Comparison of ENCODE assay signal across 7 cellular contexts in genomic region chr3:50297896-50298725, GRCh38. TPM values are rescaled to one million over a fixed set of nuclear protein-coding genes. Genes with fewer than 3 reads are reported as not detected.
DNase-seq lines count a peak whose midpoint lies in the region; ATAC-seq and TF ChIP-seq lines count a peak whose summit lies in the region.

No MANE protein-coding gene starts in this region.

- no peak overlapping the region for H4K5ac ChIP-seq in H9 (ENCODE audit: insufficient read length, low read depth, low read length)

- H3F3A ChIP-seq in smooth muscle cell (ENCODE audit: low read depth) = peaks cover 4% of the 10 kb centered on the region

- no peak overlapping the region for H2BK5ac ChIP-seq in H9 (ENCODE audit: insufficient read length, low read length)

- no peak overlapping the region for H2AK5ac ChIP-seq in H9 (ENCODE audit: insufficient read length, low read length)

- no peak overlapping the region for H3K4ac ChIP-seq in H9 (ENCODE audit: low read depth, low read length)

- H2AFZ ChIP-seq in H9 (ENCODE audit: low read length) (no peak overlapping the region), smooth muscle cell (ENCODE audit: low read depth) (no peak overlapping the region)

- no peak overlapping the region for H3K27ac ChIP-seq in H9 (ENCODE audit: insufficient read length, low read depth, low read length)
- peak overlapping the region; percentile 73 for H3K27ac ChIP-seq in smooth muscle cell (ENCODE audit: low read depth)

- H2BK15ac ChIP-seq in H9 (ENCODE audit: low read depth, low read length) = no peak overlapping the region

- WGBS in H9 (ENCODE audit: extremely low coverage, insufficient read length, low lambda C conversion rate) = no CpG with 5 or more reads among the region's 9 CpGs
- 74% methylated on average over 9 of the region's 9 CpGs for WGBS in smooth muscle cell (ENCODE audit: low lambda C conversion rate)

- CTCF ChIA-PET in T-cell (lab: Charles Lee) = interaction anchor here (0.6 to 1.8 kb wide), 4 partner anchors 23 to 626 kb away, joined by 3 to 16 read pairs (median 4); no protein-coding TSS in a partner anchor

- no peak overlapping the region for H3K9ac ChIP-seq in H9 (ENCODE audit: extremely low read depth, insufficient read length, low read length)
- H3K9ac ChIP-seq in smooth muscle cell (ENCODE audit: low read depth) = peak overlapping the region; percentile 86

- H2BK12ac ChIP-seq in H9 (ENCODE audit: insufficient read length, low read depth, low read length) = no peak overlapping the region

- H4K8ac ChIP-seq in H9 (replicated peaks; ENCODE audit: insufficient read length, low read depth, low read length) = no peak overlapping the region

- no peak for ATAC-seq in T-cell (replicated peaks in 1 of 4)
- no peak for ATAC-seq in HG03342 (IDR thresholded peaks at IDR 0.05; ENCODE audit: unreplicated experiment)
- no peak for ATAC-seq in HG02938 (IDR thresholded peaks at IDR 0.05; ENCODE audit: unreplicated experiment)

- H3K9me3 Mint-ChIP-seq in H9 (no peaks in the 10 kb centered on the region; a peak in 1 of 5 replicates), T-cell (no peaks in the 10 kb centered on the region)

- H3K9me3 ChIP-seq in H9 (ENCODE audit: control insufficient read depth, low read depth, low read length) (no peaks in the 10 kb centered on the region), smooth muscle cell (replicated peaks; ENCODE audit: low read depth) (no peaks in the 10 kb centered on the region)

- H2BK20ac ChIP-seq in H9 (ENCODE audit: low read depth, low read length, poor library complexity, severe bottlenecking) = no peak overlapping the region

- peak; percentile 25; the same call in 1 of the 3 replicates for TF ChIP-seq CTCF in H9 (conservative IDR thresholded peaks at IDR 0.05)
- peak; percentile 26 for TF ChIP-seq CTCF in fibroblast of pulmonary artery (IDR thresholded peaks at IDR 0.05; ENCODE audit: low read length, missing control alignments)
- TF ChIP-seq CTCF in smooth muscle cell (IDR thresholded peaks at IDR 0.05; ENCODE audit: borderline replicate concordance, insufficient read depth, poor library complexity, severe bottlenecking) = peak; percentile 12

- H2BK120ac ChIP-seq in H9 (ENCODE audit: low read depth, low read length, poor library complexity, severe bottlenecking) = no peak overlapping the region

- H3K27me3 Mint-ChIP-seq in H9 (ENCODE audit: low read depth) = no peaks in the 10 kb centered on the region
- H3K27me3 Mint-ChIP-seq in T-cell = no peaks in the 10 kb centered on the region

- no peaks in the 10 kb centered on the region for H3K79me2 ChIP-seq in H9 (ENCODE audit: insufficient read depth, low read length)
- H3K79me2 ChIP-seq in smooth muscle cell (ENCODE audit: low read depth) = no peaks in the 10 kb centered on the region

- H3K79me1 ChIP-seq in H9 (ENCODE audit: insufficient read depth, low read depth, low read length, poor library complexity, severe bottlenecking) = no peaks in the 10 kb centered on the region

- H3T11ph ChIP-seq in H9 (ENCODE audit: low read length) = no peak overlapping the region

- H3K4me2 ChIP-seq in H9 (ENCODE audit: insufficient read depth, insufficient read length, low read length) = peak overlapping the region; percentile 55
- H3K4me2 ChIP-seq in smooth muscle cell = peak overlapping the region; percentile 100

- peaks cover 6% of the 10 kb centered on the region for H3K23me2 ChIP-seq in H9 (ENCODE audit: insufficient read length, low read depth, low read length, poor library complexity, severe bottlenecking)

- H3K14ac ChIP-seq in H9 (ENCODE audit: insufficient read depth, low read length) = no peak overlapping the region

- POLR2A ChIA-PET in T-cell (lab: Charles Lee) = interaction anchor here in 1 of 2 donors (0.5 to 0.6 kb wide), 2 partner anchors 12 to 43 kb away, joined by 3 to 5 read pairs; partner anchors contain the start of gene RASSF1

- H3K4me1 ChIP-seq in H9 (ENCODE audit: insufficient read depth, low read length) (no peaks in the 10 kb centered on the region), smooth muscle cell (ENCODE audit: low read depth) (peaks cover 13% of the 10 kb centered on the region)

- H3K27ac Mint-ChIP-seq in H9 (0 out of 7 replicates have a peak overlapping the region, but pooled peaks of 1 of the 3 experiments have one; percentile 40), T-cell (peak overlapping the region; percentile 98 to 100)

- H3K4me3 ChIP-seq in fibroblast of pulmonary artery (replicated peaks; ENCODE audit: low read depth, low read length) = peak overlapping the region; percentile 72
- peak overlapping the region; percentile 85 for H3K4me3 ChIP-seq in smooth muscle cell

- no peak overlapping the region for H4K91ac ChIP-seq in H9 (ENCODE audit: insufficient read length, low read depth, low read length)

- no peak overlapping the region for H3K18ac ChIP-seq in H9 (ENCODE audit: insufficient read length, low read depth, low read length)

- H3K27me3 ChIP-seq in H9 (ENCODE audit: insufficient read depth, low read length) = no peaks in the 10 kb centered on the region
- no peaks in the 10 kb centered on the region for H3K27me3 ChIP-seq in smooth muscle cell (ENCODE audit: low read depth)

- peak overlapping the region; percentile 87 to 99; a peak in 4 of 5 replicates for H3K4me3 Mint-ChIP-seq in H9
- H3K4me3 Mint-ChIP-seq in T-cell = peak overlapping the region; percentile 95 to 97 (median 96)

- no peak overlapping the region for H3K23ac ChIP-seq in H9 (ENCODE audit: insufficient read length, low read depth, low read length)

- no peaks in the 10 kb centered on the region for H4K20me1 ChIP-seq in H9 (ENCODE audit: control insufficient read depth, insufficient read depth, insufficient read length)
- H4K20me1 ChIP-seq in smooth muscle cell (ENCODE audit: low read depth) = no peaks in the 10 kb centered on the region

- no peak for DNase-seq in H9
- DNase-seq in T-cell = no peak
- no peak for DNase-seq in fibroblast of pulmonary artery (ENCODE audit: low read depth)
- no peak for DNase-seq in smooth muscle cell (lab: John Stamatoyannopoulos, UW; ENCODE audit: unreplicated experiment)
- DNase-seq in midbrain (lab: John Stamatoyannopoulos, UW) = no peak

- H3K36me3 ChIP-seq in smooth muscle cell (ENCODE audit: low read depth) = no peaks in the 10 kb centered on the region

- H3K4me1 Mint-ChIP-seq in H9 (peaks cover 20 to 24% of the 10 kb centered on the region in 2 experiments), T-cell (peaks cover 25 to 34% (median 33%) of the 10 kb centered on the region in 3 donors)

- H3K56ac ChIP-seq in H9 (ENCODE audit: insufficient read length, low read depth, low read length) = no peak overlapping the region

- H3K36me3 Mint-ChIP-seq in H9 (ENCODE audit: insufficient read depth in 1 of 3, low read depth in 3 of 3) (peaks cover 0 to 8% (median 1%) of the 10 kb centered on the region in 3 experiments; a peak in 1 of 7 replicates), T-cell (no peaks in the 10 kb centered on the region)

RNA-seq across cellular contexts. Expression of gene HYAL3, which starts 1.1 kb away (rescaled TPM):
- total RNA-seq in H9 (2021) (2.3 and 3.1 TPM in 2 replicates), T-cell (1 to 10 TPM; 2.6 to 6.2 (median 3.9) TPM), smooth muscle cell (1.6 and 2.5 TPM in 2 replicates)
- polyA plus RNA-seq in smooth muscle cell = 3.7 and 6.7 TPM in 2 replicates

RNA-seq across cellular contexts. Expression of gene NAA80, which starts 1.1 kb away (rescaled TPM):
- total RNA-seq in H9 (2021) = 4.9 and 6.0 TPM in 2 replicates
- 10 to 100 TPM; 33.8 to 45.7 (median 43.9) TPM for total RNA-seq in T-cell
- 11.3 and 13.0 TPM in 2 replicates for total RNA-seq in smooth muscle cell
- polyA plus RNA-seq in smooth muscle cell = 16.7 and 21.9 TPM in 2 replicates

RNA-seq across cellular contexts. Expression of gene HYAL1, which starts 5.3 kb away (rescaled TPM):
- total RNA-seq in H9 (2021) = 2.0 and 2.2 TPM in 2 replicates
- under 1 TPM in 3 of 5 donors, not detected in 2; 0.61 to 0.79 (median 0.69) TPM for total RNA-seq in T-cell
- total RNA-seq in smooth muscle cell = 0.54 and 1.0 TPM in 2 replicates
- 1.4 TPM in 1 of 2 replicates, not detected in the other for polyA plus RNA-seq in smooth muscle cell

RNA-seq across cellular contexts. Expression of gene IFRD2, which starts 5.9 kb away (rescaled TPM):
- total RNA-seq in H9 (2021) (107 and 109 TPM in 2 replicates), T-cell (10 to 100 TPM; 50.0 to 91.2 (median 75.9) TPM), smooth muscle cell (19.9 and 20.8 TPM in 2 replicates)
- polyA plus RNA-seq in smooth muscle cell = 59.3 and 62.6 TPM in 2 replicates

RNA-seq across cellular contexts. Expression of gene LSMEM2, which starts 19.2 kb away (rescaled TPM):
- total RNA-seq in H9 (2021) (0.24 and 0.50 TPM in 2 replicates), T-cell (not detected), smooth muscle cell (0.09 and 0.18 TPM in 2 replicates)
- 0.87 TPM in 1 of 2 replicates, not detected in the other for polyA plus RNA-seq in smooth muscle cell
